ENCODE assay signal across 8 cellular contexts in the genomic region with DNA sequence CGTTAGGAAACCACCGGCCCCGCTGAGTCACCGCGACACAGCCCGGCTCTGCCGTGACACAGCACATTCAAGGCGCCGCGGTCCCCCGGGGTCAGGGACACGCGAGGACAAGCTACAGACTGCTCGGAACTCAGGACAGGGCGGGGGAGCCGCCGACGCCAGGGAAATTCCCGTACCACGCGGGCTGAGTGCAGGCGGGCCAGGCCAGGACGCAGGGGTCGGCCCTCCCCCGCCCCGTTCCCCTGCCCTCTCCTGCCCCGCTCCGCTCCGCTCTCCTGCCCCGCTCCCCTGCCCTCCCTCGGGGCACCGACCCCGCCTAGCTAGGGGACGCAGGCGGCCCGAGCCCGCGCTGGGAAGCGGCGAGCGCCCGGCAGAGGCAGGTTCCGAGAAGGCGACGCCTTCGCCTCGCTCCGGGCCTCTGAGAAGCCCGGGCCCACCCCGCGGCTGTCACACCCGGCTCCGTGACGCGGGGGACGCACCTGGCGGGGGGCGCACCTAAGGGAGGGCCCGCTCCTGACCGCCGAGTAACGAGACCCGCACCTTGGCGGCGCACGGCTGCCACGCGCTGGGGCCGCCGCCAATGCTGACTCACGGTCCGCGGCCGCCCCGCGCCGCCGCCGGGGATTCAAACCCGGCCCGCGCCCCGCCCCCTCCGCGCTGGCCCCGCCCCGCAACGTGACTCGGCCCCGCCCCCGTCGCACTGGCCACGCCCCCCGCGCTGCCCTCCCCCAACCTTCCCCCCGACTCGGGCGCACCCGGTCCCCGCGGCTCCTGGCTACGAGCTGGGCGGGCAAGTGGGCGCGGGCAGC. TPM values are rescaled to one million over a fixed set of nuclear protein-coding genes. Genes with fewer than 3 reads are reported as not detected.
DNase-seq lines count a peak whose midpoint lies in the region; TF ChIP-seq lines count a peak whose summit lies in the region.

No MANE protein-coding gene starts in this region.

- H3K36me3 Mint-ChIP-seq in T-helper 1 cell treated with Interleukin-12 subunit alpha and Interleukin-12 subunit beta and Interleukin-4 antibody, amounts not matched to agents 30 μg/mL and 1 μg/mL, for 36 hours (ENCODE audit: low read depth) = peaks cover 4% of the 10 kb centered on the region

- H3K9me3 Mint-ChIP-seq in T-helper 1 cell treated with Interleukin-12 subunit alpha and Interleukin-12 subunit beta and Interleukin-4 antibody, amounts not matched to agents 30 μg/mL and 1 μg/mL, for 36 hours = no peaks in the 10 kb centered on the region

- peaks cover 15% of the 10 kb centered on the region for H3K4me1 Mint-ChIP-seq in T-helper 1 cell treated with Interleukin-12 subunit alpha and Interleukin-12 subunit beta and Interleukin-4 antibody, amounts not matched to agents 30 μg/mL and 1 μg/mL, for 36 hours (ENCODE audit: low read depth)

- H3K27me3 Mint-ChIP-seq in T-helper 1 cell treated with Interleukin-12 subunit alpha and Interleukin-12 subunit beta and Interleukin-4 antibody, amounts not matched to agents 30 μg/mL and 1 μg/mL, for 36 hours (ENCODE audit: low read depth) = no peaks in the 10 kb centered on the region

- intact Hi-C loops in vagina (cut with DNase I) = no loop called here

- peak overlapping the region; percentile 98 for H3K9ac ChIP-seq in HUES64 (ENCODE audit: low read depth, low read length)

- H3K27me3 ChIP-seq in HUES64 (ENCODE audit: insufficient read depth, low read length) = no peaks in the 10 kb centered on the region
- H3K27me3 ChIP-seq in right atrium auricular region = no peaks in the 10 kb centered on the region
- no peaks in the 10 kb centered on the region for H3K27me3 ChIP-seq in vagina

- H3K4me3 Mint-ChIP-seq in T-helper 1 cell treated with Interleukin-12 subunit alpha and Interleukin-12 subunit beta and Interleukin-4 antibody, amounts not matched to agents 30 μg/mL and 1 μg/mL, for 36 hours = peak overlapping the region; percentile 81

- H3K9me3 ChIP-seq in HUES64 (ENCODE audit: insufficient read depth, low read depth, low read length) (no peaks in the 10 kb centered on the region), right atrium auricular region (no peaks in the 10 kb centered on the region), vagina (no peaks in the 10 kb centered on the region)

- DNase-seq in NCI-H748 (lab: John Stamatoyannopoulos, UW; ENCODE audit: unreplicated experiment) (peak; percentile 63), NCI-H748 treated with DMSO at 0.1 percent for 48 hours (lab: John Stamatoyannopoulos, UW) (no peak), amniotic stem cell (lab: John Stamatoyannopoulos, UW) (peak; percentile 55), right atrium auricular region (ENCODE audit: low spot score) (peak; percentile 92), renal cortical epithelial cell (ENCODE audit: low read depth) (peak; percentile 76), vagina (ENCODE audit: extremely low spot score in 2 of 2) (no peak)

- H3K27ac ChIP-seq in HUES64 (ENCODE audit: low read depth, low read length) = peak overlapping the region; percentile 86
- peak overlapping the region; percentile 82 to 89 for H3K27ac ChIP-seq in right atrium auricular region
- no peak overlapping the region for H3K27ac ChIP-seq in vagina

- peak overlapping the region; percentile 79 for H3K4me3 ChIP-seq in HUES64 (ENCODE audit: low read length)
- peak overlapping the region; percentile 47 to 70 for H3K4me3 ChIP-seq in right atrium auricular region
- peak overlapping the region; percentile 48 to 64 for H3K4me3 ChIP-seq in vagina

- H3K27ac Mint-ChIP-seq in T-helper 1 cell treated with Interleukin-12 subunit alpha and Interleukin-12 subunit beta and Interleukin-4 antibody, amounts not matched to agents 30 μg/mL and 1 μg/mL, for 36 hours = peak overlapping the region; percentile 90

- 0 out of 2 replicates have a peak, but pooled peaks cover 4% of the 10 kb centered on the region for H3K4me1 ChIP-seq in HUES64 (ENCODE audit: insufficient read depth, low read length)
- peaks cover 0 to 25% of the 10 kb centered on the region in 2 donors for H3K4me1 ChIP-seq in right atrium auricular region
- H3K4me1 ChIP-seq in vagina = peaks cover 21% of the 10 kb centered on the region

- TF ChIP-seq CTCF in right atrium auricular region (IDR thresholded peaks at IDR 0.05) (no peak), vagina (IDR thresholded peaks at IDR 0.05) (no peak)

- under 1% methylated on average over 98 of the region's 105 CpGs for WGBS in HUES64

- 0 out of 2 replicates have a peak, but pooled peaks cover 9% of the 10 kb centered on the region for H3K36me3 ChIP-seq in HUES64 (ENCODE audit: insufficient read depth, low read length)
- peaks cover 11% of the 10 kb centered on the region for H3K36me3 ChIP-seq in right atrium auricular region
- peaks cover 0 to 26% of the 10 kb centered on the region in 2 donors for H3K36me3 ChIP-seq in vagina

- TF ChIP-seq POLR2A in vagina (IDR thresholded peaks at IDR 0.05) = no peak

RNA-seq across cellular contexts. Expression of a gene that starts 27.5 kb away (rescaled TPM):
- polyA plus RNA-seq in HUES64 (2013, experiment 1 of 2) = 14.9 TPM
- 14.2 TPM for polyA plus RNA-seq in HUES64 (2013, experiment 2 of 2)
- total RNA-seq in right atrium auricular region (10 to 100 TPM; 31.8 to 46.7 TPM), renal cortical epithelial cell (30.6 and 101 TPM in 2 replicates), vagina (63.3 TPM)

RNA-seq across cellular contexts. Expression of a gene that starts 27.6 kb away (rescaled TPM):
- 50.1 TPM for polyA plus RNA-seq in HUES64 (2013, experiment 1 of 2)
- 45.6 TPM for polyA plus RNA-seq in HUES64 (2013, experiment 2 of 2)
- total RNA-seq in right atrium auricular region = 10 to 100 TPM; 72.8 to 73.7 TPM
- 56.9 and 85.1 TPM in 2 replicates for total RNA-seq in renal cortical epithelial cell
- 60.6 TPM for total RNA-seq in vagina

RNA-seq across cellular contexts. Expression of a gene that starts 35.2 kb away (rescaled TPM):
- polyA plus RNA-seq in HUES64 (2013, experiment 1 of 2) = 15.2 TPM
- 21.9 TPM for polyA plus RNA-seq in HUES64 (2013, experiment 2 of 2)
- total RNA-seq in right atrium auricular region (10 to 100 TPM; 11.0 to 17.6 TPM), renal cortical epithelial cell (5.4 and 13.8 TPM in 2 replicates), vagina (32.9 TPM)

RNA-seq across cellular contexts. Expression of a gene that starts 41.3 kb away (rescaled TPM):
- polyA plus RNA-seq in HUES64 (2013, experiment 1 of 2) = 14.5 TPM
- polyA plus RNA-seq in HUES64 (2013, experiment 2 of 2) = 17.6 TPM
- total RNA-seq in right atrium auricular region (10 to 100 TPM; 13.4 to 19.7 TPM), renal cortical epithelial cell (12.4 and 15.8 TPM in 2 replicates), vagina (3.7 TPM)

RNA-seq across cellular contexts. Expression of a gene that starts 45.8 kb away (rescaled TPM):
- polyA plus RNA-seq in HUES64 (2013, experiment 1 of 2) = 1.7 TPM
- polyA plus RNA-seq in HUES64 (2013, experiment 2 of 2) = 4.2 TPM
- total RNA-seq in right atrium auricular region (1 to 10 TPM in 1 of 2 donors, under 1 TPM in 1; 0.35 to 2.4 TPM), renal cortical epithelial cell (2.1 and 3.0 TPM in 2 replicates), vagina (4.2 TPM)

Comparison
In these comparisons a context has a peak if more than half of its experiments do, and no peak if none do; other contexts are left out.
1. DNase-seq: peak in NCI-H748 (single experiment), amniotic stem cell (single experiment), right atrium auricular region (single experiment) and renal cortical epithelial cell (single experiment); none in NCI-H748 treated with DMSO at 0.1 percent for 48 hours (single experiment) and vagina (0 of 2).
2. Peak in every context shown above with its lines, with median percentiles within 50 percentile points of each other: H3K4me3 ChIP-seq.